Comparison of ENCODE assay signal across 8 cellular contexts in genomic region chr2:127811397-127811860, GRCh38. TPM values are rescaled to one million over a fixed set of nuclear protein-coding genes. Genes with fewer than 3 reads are reported as not detected.
DNase-seq lines count a peak whose midpoint lies in the region; ATAC-seq and TF ChIP-seq lines count a peak whose summit lies in the region.

No MANE protein-coding gene starts in this region.

- H3K27ac ChIP-seq in C4-2B: peak overlapping the region; percentile 88
- H3K27ac ChIP-seq in ovary: peak overlapping the region; percentile 83 to 88

- in situ Hi-C loops in SK-MEL-5 (cut with HindIII; ENCODE audit: low pct_unique_long_range_greater_than_20kb, low sequenced_read_pairs): no loop called here

- H3K27me3 ChIP-seq in ovary: no peaks in the 10 kb centered on the region

- H3K4me3 ChIP-seq in fibroblast of pulmonary artery (replicated peaks; ENCODE audit: low read depth, low read length) (peak overlapping the region; percentile 80), ovary (peak overlapping the region; percentile 96)

- peaks cover 8% of the 10 kb centered on the region for H3K4me1 ChIP-seq in ovary (ENCODE audit: insufficient read depth)

- WGBS in ovary, 3 donors: 3 to 8% (median 6%) methylated on average over 20 of the region's 20 CpGs

- ATAC-seq in GM21723 (IDR thresholded peaks at IDR 0.05; ENCODE audit: unreplicated experiment): peak; percentile 43

- no peak for TF ChIP-seq POLR2A in ovary (IDR thresholded peaks at IDR 0.05)

- H3K36me3 ChIP-seq in ovary: no peaks in the 10 kb centered on the region

- intact Hi-C loops in ovary (cut with DNase I): no loop called here

- no peak for TF ChIP-seq CTCF in C4-2B (conservative IDR thresholded peaks at IDR 0.05)
- no peak for TF ChIP-seq CTCF in fibroblast of pulmonary artery (IDR thresholded peaks at IDR 0.05; ENCODE audit: low read length, missing control alignments)
- no peak for TF ChIP-seq CTCF in ovary (IDR thresholded peaks at IDR 0.05)

- DNase-seq in SK-MEL-5 (ENCODE audit: low read depth, low spot score) (peak; percentile 17), fibroblast of pulmonary artery (ENCODE audit: low read depth) (peak; percentile 3), ovary (peak in 1 of 5 donors; percentile 32), NAMALWA (ENCODE audit: low spot score) (no peak), RKO (ENCODE audit: low spot score) (no peak), midbrain (lab: John Stamatoyannopoulos, UW) (no peak)

- no peaks in the 10 kb centered on the region for H3K9me3 ChIP-seq in ovary

- TF ChIP-seq EP300 in ovary (IDR thresholded peaks at IDR 0.05): no peak

RNA-seq across cellular contexts. Expression of gene WDR33, which starts 0.5 kb away (rescaled TPM):
- 25.1 and 27.3 TPM in 2 replicates for total RNA-seq in SK-MEL-5 (2014; rRNA removed; shearing (Covaris generic))
- polyA plus RNA-seq in SK-MEL-5 (2015; cell fraction: cytosol; rRNA removed): 15.7 and 16.1 TPM in 2 replicates
- polyA plus RNA-seq in SK-MEL-5 (2015; cell fraction: nucleus; rRNA removed): 36.3 and 38.2 TPM in 2 replicates
- total RNA-seq in ovary: 10 to 100 TPM; 32.9 to 56.2 (median 50.5) TPM
- 10 to 100 TPM; 16.3 to 46.7 TPM for polyA plus RNA-seq in ovary

RNA-seq across cellular contexts. Expression of gene POLR2D, which starts 46.5 kb away (rescaled TPM):
- 19.6 TPM in 2 replicates for total RNA-seq in SK-MEL-5 (2014; rRNA removed; shearing (Covaris generic))
- polyA plus RNA-seq in SK-MEL-5 (2015; cell fraction: cytosol; rRNA removed): 26.4 and 31.4 TPM in 2 replicates
- 21.0 and 24.3 TPM in 2 replicates for polyA plus RNA-seq in SK-MEL-5 (2015; cell fraction: nucleus; rRNA removed)
- total RNA-seq in ovary: 10 to 100 TPM in 5 of 7 donors, 1 to 10 TPM in 2; 8.0 to 31.2 (median 26.3) TPM
- polyA plus RNA-seq in ovary: 10 to 100 TPM; 13.1 to 32.5 TPM

Comparison
In these comparisons a context has a peak if more than half of its experiments do, and no peak if none do; other contexts are left out.
1. DNase-seq: peak in SK-MEL-5 (single experiment) and fibroblast of pulmonary artery (single experiment); none in NAMALWA (single experiment), RKO (single experiment) and midbrain (single experiment).